Comparison of ENCODE assay signal across 22 cellular contexts in the genomic region with DNA sequence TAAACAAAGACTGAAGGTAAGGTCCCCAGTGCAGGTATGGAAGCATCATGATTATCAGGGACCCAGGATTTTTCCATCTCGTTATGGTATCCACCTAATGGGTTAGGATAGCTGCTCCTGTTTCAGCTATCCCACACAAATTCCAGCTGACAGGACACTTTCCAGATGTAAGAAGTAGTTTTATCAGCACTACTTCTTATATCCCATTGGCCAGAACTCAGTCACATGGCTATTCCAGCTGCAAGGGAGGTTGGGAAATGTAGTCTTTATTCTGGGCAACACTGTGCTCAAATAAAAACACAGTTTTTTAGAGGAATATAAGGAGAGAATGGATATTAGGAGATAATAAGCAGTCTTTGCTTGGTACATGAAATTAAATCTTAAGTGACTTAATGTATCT.
"Had no signal": no experiment of that assay in that cellular context is flagged by ENCODE, and none has a peak within 500 bp of the region (broad histone marks: within the 10 kb centered on the region; RNA-seq: fewer than 3 reads in every experiment).

No MANE protein-coding gene starts in this region.

- ATAC-seq: activated CD4-positive, CD25-positive, alpha-beta regulatory T cell treated with anti-CD3 and anti-CD28 coated beads, Interleukin-2, amount 50 U/mL, for 24 hours; gastrocnemius medialis; heart left ventricle; mucosa of descending colon had no signal

- FAIRE-seq: bronchial epithelial cell, endometrium had no signal

- H3K4me1 ChIP-seq: gastrocnemius medialis, heart left ventricle, left ventricle myocardium inferior, thyroid gland had no signal

- H3K27ac ChIP-seq: gastrocnemius medialis, heart left ventricle, left ventricle myocardium inferior, thyroid gland had no signal

- H3K27me3 ChIP-seq: gastrocnemius medialis, heart left ventricle, thyroid gland had no signal

- H3K9me3 Mint-ChIP-seq: activated naive CD4-positive, alpha-beta T cell treated with anti-CD3 and anti-CD28 coated beads, Interleukin-2, amount 50 U/mL, for 24 hours; immature natural killer cell; neural crest cell; T-helper 2 cell treated with Interferon-gamma antibody and Interleukin-4, amounts not matched to agents 5 μg/mL and 100 μg/mL, for 36 hours had no signal

- H3K9me3 ChIP-seq: gastrocnemius medialis, heart left ventricle, left ventricle myocardium inferior, mucosa of descending colon, thyroid gland had no signal

- H3K4me1 Mint-ChIP-seq: activated naive CD4-positive, alpha-beta T cell treated with anti-CD3 and anti-CD28 coated beads, Interleukin-2, amount 50 U/mL, for 24 hours; immature natural killer cell; naive B cell; neural crest cell had no signal

- DNase-seq: activated CD4-positive, alpha-beta T cell treated with anti-CD3 and anti-CD28 coated beads, Interleukin-2, amount 50 U/mL, for 1 hour; activated CD8-positive, alpha-beta memory T cell treated with anti-CD3 and anti-CD28 coated beads, Interleukin-2, amount 50 U/mL, for 4 hours; activated effector memory CD4-positive, alpha-beta T cell treated with Interleukin-2 at 50 U/mL for 16 hours; activated T-cell treated with anti-CD3 and anti-CD28 coated beads, Interleukin-2, amount 50 U/mL, for 48 hours; cerebellar nuclear complex; cortex of kidney; gastrocnemius medialis; heart left ventricle; immature natural killer cell; kidney glomerular epithelial cell; left ventricle myocardium inferior; mucosa of descending colon; naive B cell; retina; stimulated activated naive CD4-positive, alpha-beta T cell; thyroid gland had no signal

- H3K4me3 ChIP-seq: gastrocnemius medialis, heart left ventricle, left ventricle myocardium inferior, mucosa of descending colon, thyroid gland had no signal

- H3K36me3 Mint-ChIP-seq: activated naive CD4-positive, alpha-beta T cell treated with anti-CD3 and anti-CD28 coated beads, Interleukin-2, amount 50 U/mL, for 24 hours; immature natural killer cell; naive B cell had no signal

- H3K27me3 Mint-ChIP-seq: naive B cell had no signal

- H3K27ac Mint-ChIP-seq: activated naive CD4-positive, alpha-beta T cell treated with anti-CD3 and anti-CD28 coated beads, Interleukin-2, amount 50 U/mL, for 24 hours; immature natural killer cell; naive B cell; T-helper 2 cell treated with Interferon-gamma antibody and Interleukin-4, amounts not matched to agents 5 μg/mL and 100 μg/mL, for 36 hours had no signal

- H3K36me3 ChIP-seq: gastrocnemius medialis, heart left ventricle, left ventricle myocardium inferior, thyroid gland had no signal

- H3K4me3 Mint-ChIP-seq: activated naive CD4-positive, alpha-beta T cell treated with anti-CD3 and anti-CD28 coated beads, Interleukin-2, amount 50 U/mL, for 24 hours; immature natural killer cell; naive B cell; neural crest cell; T-helper 2 cell treated with Interferon-gamma antibody and Interleukin-4, amounts not matched to agents 5 μg/mL and 100 μg/mL, for 36 hours had no signal
